ENCODE assay signal across 1 cellular context in the genomic region with DNA sequence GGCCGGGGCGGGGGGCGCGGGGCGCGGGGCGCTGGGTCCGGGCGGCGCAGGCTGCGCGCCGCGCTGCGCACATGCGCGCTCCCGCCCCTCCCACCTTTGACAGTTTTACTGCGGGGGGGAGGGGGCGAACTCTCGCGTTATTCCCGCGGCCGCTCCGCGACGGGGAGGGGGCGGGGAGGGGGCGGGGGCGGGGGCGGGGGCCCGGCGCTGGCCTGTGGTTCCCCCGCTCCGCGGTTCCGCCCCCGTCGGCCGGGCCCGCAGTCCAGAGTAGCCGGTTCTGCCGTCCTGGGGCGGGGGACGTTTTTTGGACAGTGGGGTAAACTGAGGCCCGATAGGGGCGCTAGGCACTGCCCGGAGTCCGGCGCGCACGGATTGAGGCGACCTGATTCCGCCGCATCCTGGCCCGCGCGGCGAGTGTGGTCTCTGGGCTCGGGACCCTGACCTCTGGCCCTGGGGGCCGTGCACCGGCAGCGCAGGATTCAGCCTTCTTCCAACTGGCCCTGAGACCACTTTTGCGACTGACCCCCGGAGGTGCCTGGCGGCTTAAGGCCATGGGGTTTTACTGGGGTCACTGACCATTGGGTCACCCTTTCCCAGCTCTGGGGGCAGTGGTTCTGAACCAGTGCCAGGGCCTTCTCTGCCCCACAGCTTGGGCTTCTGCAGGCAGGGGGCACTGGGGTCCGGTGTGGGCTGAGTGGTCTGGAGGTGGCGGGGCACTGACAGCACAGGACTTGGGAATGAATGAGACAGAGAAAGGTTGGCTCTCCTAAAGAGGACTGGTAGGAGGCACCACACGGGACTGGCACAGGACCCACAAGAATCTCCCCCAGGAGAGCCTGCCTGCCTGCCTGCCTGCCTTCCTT.
TF ChIP-seq lines count a peak whose summit lies in the region.

A gene with protein sequence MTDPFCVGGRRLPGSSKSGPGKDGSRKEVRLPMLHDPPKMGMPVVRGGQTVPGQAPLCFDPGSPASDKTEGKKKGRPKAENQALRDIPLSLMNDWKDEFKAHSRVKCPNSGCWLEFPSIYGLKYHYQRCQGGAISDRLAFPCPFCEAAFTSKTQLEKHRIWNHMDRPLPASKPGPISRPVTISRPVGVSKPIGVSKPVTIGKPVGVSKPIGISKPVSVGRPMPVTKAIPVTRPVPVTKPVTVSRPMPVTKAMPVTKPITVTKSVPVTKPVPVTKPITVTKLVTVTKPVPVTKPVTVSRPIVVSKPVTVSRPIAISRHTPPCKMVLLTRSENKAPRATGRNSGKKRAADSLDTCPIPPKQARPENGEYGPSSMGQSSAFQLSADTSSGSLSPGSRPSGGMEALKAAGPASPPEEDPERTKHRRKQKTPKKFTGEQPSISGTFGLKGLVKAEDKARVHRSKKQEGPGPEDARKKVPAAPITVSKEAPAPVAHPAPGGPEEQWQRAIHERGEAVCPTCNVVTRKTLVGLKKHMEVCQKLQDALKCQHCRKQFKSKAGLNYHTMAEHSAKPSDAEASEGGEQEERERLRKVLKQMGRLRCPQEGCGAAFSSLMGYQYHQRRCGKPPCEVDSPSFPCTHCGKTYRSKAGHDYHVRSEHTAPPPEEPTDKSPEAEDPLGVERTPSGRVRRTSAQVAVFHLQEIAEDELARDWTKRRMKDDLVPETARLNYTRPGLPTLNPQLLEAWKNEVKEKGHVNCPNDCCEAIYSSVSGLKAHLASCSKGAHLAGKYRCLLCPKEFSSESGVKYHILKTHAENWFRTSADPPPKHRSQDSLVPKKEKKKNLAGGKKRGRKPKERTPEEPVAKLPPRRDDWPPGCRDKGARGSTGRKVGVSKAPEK (minus strand): TSS at position 80 of the 863 bp plus-strand sequence. CDS start 1,980 bp downstream, outside the sequence.

TF ChIP-seq in K562, 482 proteins besides CTCF, POLR2A, EP300 and RAD21 (continued from another document):
- TF ChIP-seq CSDE1 (IDR thresholded peaks at IDR 0.05) (no peak), CREBBP (IDR thresholded peaks at IDR 0.05; ENCODE audit: low read depth, low read length) (no peak), DACH1 (IDR thresholded peaks at IDR 0.05; ENCODE audit: partially characterized antibody) (no peak), SMC3 (conservative IDR thresholded peaks at IDR 0.05; ENCODE audit: insufficient read depth, low read depth, low read length) (no peak), SMAD2 (IDR thresholded peaks at IDR 0.05; ENCODE audit: low read depth, low read length) (no peak), MYC (IDR thresholded peaks at IDR 0.05; ENCODE audit: low read depth, low read length) (peak; percentile 83), MYC (CRISPR knock-in tag; IDR thresholded peaks at IDR 0.05; ENCODE audit: borderline replicate concordance, low read depth) (no peak), MAZ (CRISPR knock-in tag; conservative IDR thresholded peaks at IDR 0.05 in 1 of 2, IDR thresholded peaks at IDR 0.05 in 1 of 2) (peak; percentile 35 to 63; a peak in 2 of 4 replicates), SP1 (CRISPR knock-in tag; IDR thresholded peaks at IDR 0.05) (peak; percentile 55)
- TF ChIP-seq, protein P1, sequence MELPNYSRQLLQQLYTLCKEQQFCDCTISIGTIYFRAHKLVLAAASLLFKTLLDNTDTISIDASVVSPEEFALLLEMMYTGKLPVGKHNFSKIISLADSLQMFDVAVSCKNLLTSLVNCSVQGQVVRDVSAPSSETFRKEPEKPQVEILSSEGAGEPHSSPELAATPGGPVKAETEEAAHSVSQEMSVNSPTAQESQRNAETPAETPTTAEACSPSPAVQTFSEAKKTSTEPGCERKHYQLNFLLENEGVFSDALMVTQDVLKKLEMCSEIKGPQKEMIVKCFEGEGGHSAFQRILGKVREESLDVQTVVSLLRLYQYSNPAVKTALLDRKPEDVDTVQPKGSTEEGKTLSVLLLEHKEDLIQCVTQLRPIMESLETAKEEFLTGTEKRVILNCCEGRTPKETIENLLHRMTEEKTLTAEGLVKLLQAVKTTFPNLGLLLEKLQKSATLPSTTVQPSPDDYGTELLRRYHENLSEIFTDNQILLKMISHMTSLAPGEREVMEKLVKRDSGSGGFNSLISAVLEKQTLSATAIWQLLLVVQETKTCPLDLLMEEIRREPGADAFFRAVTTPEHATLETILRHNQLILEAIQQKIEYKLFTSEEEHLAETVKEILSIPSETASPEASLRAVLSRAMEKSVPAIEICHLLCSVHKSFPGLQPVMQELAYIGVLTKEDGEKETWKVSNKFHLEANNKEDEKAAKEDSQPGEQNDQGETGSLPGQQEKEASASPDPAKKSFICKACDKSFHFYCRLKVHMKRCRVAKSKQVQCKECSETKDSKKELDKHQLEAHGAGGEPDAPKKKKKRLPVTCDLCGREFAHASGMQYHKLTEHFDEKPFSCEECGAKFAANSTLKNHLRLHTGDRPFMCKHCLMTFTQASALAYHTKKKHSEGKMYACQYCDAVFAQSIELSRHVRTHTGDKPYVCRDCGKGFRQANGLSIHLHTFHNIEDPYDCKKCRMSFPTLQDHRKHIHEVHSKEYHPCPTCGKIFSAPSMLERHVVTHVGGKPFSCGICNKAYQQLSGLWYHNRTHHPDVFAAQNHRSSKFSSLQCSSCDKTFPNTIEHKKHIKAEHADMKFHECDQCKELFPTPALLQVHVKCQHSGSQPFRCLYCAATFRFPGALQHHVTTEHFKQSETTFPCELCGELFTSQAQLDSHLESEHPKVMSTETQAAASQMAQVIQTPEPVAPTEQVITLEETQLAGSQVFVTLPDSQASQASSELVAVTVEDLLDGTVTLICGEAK (IDR thresholded peaks at IDR 0.05): no peak
- TF ChIP-seq, protein P1 (CRISPR knock-in tag; IDR thresholded peaks at IDR 0.05): no peak
- TF ChIP-seq, protein P2, sequence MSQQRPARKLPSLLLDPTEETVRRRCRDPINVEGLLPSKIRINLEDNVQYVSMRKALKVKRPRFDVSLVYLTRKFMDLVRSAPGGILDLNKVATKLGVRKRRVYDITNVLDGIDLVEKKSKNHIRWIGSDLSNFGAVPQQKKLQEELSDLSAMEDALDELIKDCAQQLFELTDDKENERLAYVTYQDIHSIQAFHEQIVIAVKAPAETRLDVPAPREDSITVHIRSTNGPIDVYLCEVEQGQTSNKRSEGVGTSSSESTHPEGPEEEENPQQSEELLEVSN (IDR thresholded peaks at IDR 0.05; ENCODE audit: borderline replicate concordance in 1 of 2, extremely low read depth in 1 of 2, insufficient read depth in 1 of 2, insufficient read length in 1 of 2, low read depth in 1 of 2, low read length in 1 of 2, poor library complexity in 1 of 2, severe bottlenecking in 1 of 2): peak in 1 of 2 experiments; percentile 65
